ENCODE assay signal across 11 cellular contexts in genomic region chr2:55862673-55863390, GRCh38.
DNase-seq lines count a peak whose midpoint lies in the region; ATAC-seq and TF ChIP-seq lines count a peak whose summit lies in the region.
"Had no signal": no experiment of that assay in that cellular context is flagged by ENCODE, and none has a peak within 500 bp of the region (broad histone marks: within the 10 kb centered on the region; RNA-seq: fewer than 3 reads in every experiment).

No MANE protein-coding gene starts in this region.

- H3K27me3 ChIP-seq in adrenal gland (no peaks in the 10 kb centered on the region), stomach (no peaks in the 10 kb centered on the region)

- TF ChIP-seq POLR2A in adrenal gland (IDR thresholded peaks at IDR 0.05) (no peak), stomach (IDR thresholded peaks at IDR 0.05) (no peak)

- H3K27ac ChIP-seq in adrenal gland: peak overlapping the region in 3 of 5 donors; percentile 36 to 74 (median 63)
- H3K27ac ChIP-seq in stomach: peak overlapping the region in 4 of 5 donors; percentile 71 to 78 (median 76)

- 74 to 82% (median 78%) methylated on average over 7 of the region's 7 CpGs for WGBS in adrenal gland, 4 donors
- WGBS in stomach, 5 donors: 83 to 88% (median 85%) methylated on average over 7 of the region's 7 CpGs

- ATAC-seq in left ventricle myocardium superior: peak; percentile 93
- ATAC-seq in HG03565 (IDR thresholded peaks at IDR 0.05; ENCODE audit: unreplicated experiment): no peak
- no peak for ATAC-seq in HG03095 (IDR thresholded peaks at IDR 0.05; ENCODE audit: unreplicated experiment)
- ATAC-seq: GM12878 had no signal

- DNase-seq in HCEC 1CT (peak; percentile 99), adrenal gland (peak in 6 of 7 donors; percentile 29 to 77 (median 66)), left ventricle myocardium superior (no peak), stomach (peak; percentile 33), NCI-H345 treated with DMSO at 0.1 percent for 48 hours (lab: John Stamatoyannopoulos, UW; ENCODE audit: unreplicated experiment) (no peak), DMS79 (lab: John Stamatoyannopoulos, UW) (no peak)
- DNase-seq: foreskin melanocyte, NCI-H526 treated with DMSO at 0.1 percent for 48 hours had no signal

- intact Hi-C loops in adrenal gland (cut with DNase I) (no loop called here), left ventricle myocardium superior (cut with micrococcal nuclease) (no loop called here), stomach (cut with DNase I; ENCODE audit: low total_unique reads) (no loop called here)

- TF ChIP-seq CTCF in adrenal gland (IDR thresholded peaks at IDR 0.05) (no peak), stomach (IDR thresholded peaks at IDR 0.05) (no peak)

- peak; percentile 18 for TF ChIP-seq EP300 in stomach (IDR thresholded peaks at IDR 0.05)

- no peak overlapping the region for H3K4me3 ChIP-seq in adrenal gland
- H3K4me3 ChIP-seq in stomach: no peak overlapping the region
- H3K4me3 ChIP-seq: GM12878 had no signal

- no peaks in the 10 kb centered on the region for H3K36me3 ChIP-seq in adrenal gland (replicated peaks in 1 of 2)
- no peaks in the 10 kb centered on the region for H3K36me3 ChIP-seq in stomach

- H3K4me1 ChIP-seq in adrenal gland (replicated peaks in 1 of 2): peaks cover 7 to 18% of the 10 kb centered on the region in 2 donors
- H3K4me1 ChIP-seq in stomach: peaks cover 6 to 25% (median 17%) of the 10 kb centered on the region in 4 donors

- H3K9me3 ChIP-seq in adrenal gland (replicated peaks in 1 of 3) (no peaks in the 10 kb centered on the region), stomach (no peaks in the 10 kb centered on the region)

Comparison
In these comparisons a context has a peak if more than half of its experiments do, and no peak if none do; other contexts are left out.
1. DNase-seq: peak in HCEC 1CT (single experiment), adrenal gland (6 of 7) and stomach (single experiment); none in left ventricle myocardium superior (single experiment), NCI-H345 treated with DMSO at 0.1 percent for 48 hours (single experiment) and DMS79 (single experiment).